1 cellular context compared by ENCODE assay signal in the genomic region with DNA sequence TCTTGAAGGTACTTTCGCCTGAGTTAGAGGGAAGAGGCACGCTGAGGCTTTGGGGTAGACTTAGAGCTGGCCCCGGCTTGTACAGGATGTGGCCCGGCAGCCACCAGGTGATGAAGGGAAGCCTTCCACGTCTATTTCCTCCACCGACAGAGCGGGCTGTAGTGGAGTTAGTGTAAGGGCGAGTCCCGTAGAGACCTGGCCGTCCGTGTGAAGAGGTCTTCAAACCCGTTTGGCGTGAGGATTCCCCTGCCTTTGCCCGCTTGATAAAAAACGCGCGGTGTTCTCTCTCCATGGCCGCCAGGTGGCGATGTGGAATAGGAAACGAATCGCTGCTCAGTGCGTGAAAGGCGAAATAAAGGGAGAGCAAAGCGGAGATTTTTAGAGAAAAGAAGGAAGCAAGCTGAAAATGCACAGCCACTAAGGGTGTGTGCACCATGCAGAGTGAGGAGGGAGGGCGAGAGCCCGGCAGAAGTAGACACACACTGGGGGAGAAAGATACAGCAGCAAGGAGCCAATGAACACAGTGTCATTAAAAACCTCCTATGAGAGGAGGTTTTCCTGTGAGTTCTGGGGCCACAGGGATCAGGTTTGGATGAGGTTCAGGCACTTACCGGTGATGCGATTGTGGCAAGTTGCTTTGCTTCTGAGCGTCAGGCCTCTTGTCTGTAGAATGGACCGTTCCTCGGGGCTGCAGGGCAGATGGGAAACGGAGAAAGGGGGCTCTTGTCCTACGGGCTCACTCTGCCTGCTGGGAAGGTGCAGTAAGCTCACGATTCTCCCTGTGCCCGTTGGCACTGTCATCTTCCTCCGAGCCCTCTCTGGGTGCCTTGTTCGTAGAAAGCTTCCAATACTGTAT.
A peak's percentile ranks its signal among the peaks of the same experiment; 100 is the strongest.
TF ChIP-seq lines count a peak whose summit lies in the region.

No MANE protein-coding gene starts in this region.

TF ChIP-seq in HEK293, 187 proteins besides CTCF, POLR2A, EP300 and RAD21 (continued from another document and continues in another):
- TF ChIP-seq ZBTB17 (tag by site-specific recombination; IDR thresholded peaks at IDR 0.05) (peak; percentile 58), ZNF677 (tag by site-specific recombination; IDR thresholded peaks at IDR 0.05) (no peak), ZNF76 (tag by site-specific recombination; IDR thresholded peaks at IDR 0.05; ENCODE audit: borderline replicate concordance, low read depth) (no peak; the same call in 1 of the 2 replicates), SP3 (tag by site-specific recombination; IDR thresholded peaks at IDR 0.05) (peak; percentile 30), YY1 (tag by site-specific recombination; IDR thresholded peaks at IDR 0.05) (no peak), ZNF704 (tag by site-specific recombination; IDR thresholded peaks at IDR 0.05) (no peak), ZBTB1 (tag by site-specific recombination; IDR thresholded peaks at IDR 0.05) (no peak), ZNF837 (tag by site-specific recombination; IDR thresholded peaks at IDR 0.05) (no peak), ZNF10 (tag by site-specific recombination; IDR thresholded peaks at IDR 0.05) (no peak), TCF7L2 (IDR thresholded peaks at IDR 0.05; ENCODE audit: borderline replicate concordance, low read depth, low read length) (no peak), KLF1 (tag by site-specific recombination; IDR thresholded peaks at IDR 0.05) (no peak), ZNF544 (tag by site-specific recombination; IDR thresholded peaks at IDR 0.05) (no peak), ZBTB8A (tag by site-specific recombination; IDR thresholded peaks at IDR 0.05) (peak; percentile 45), ZNF777 (tag by site-specific recombination; IDR thresholded peaks at IDR 0.05; ENCODE audit: borderline replicate concordance) (no peak), ZNF350 (tag by site-specific recombination; IDR thresholded peaks at IDR 0.05) (no peak), ZBTB20 (tag by site-specific recombination; IDR thresholded peaks at IDR 0.05) (no peak), TRIM28 (IDR thresholded peaks at IDR 0.05; ENCODE audit: borderline replicate concordance, low read length) (peak; percentile 31; the same call in 1 of the 2 replicates), ZBTB44 (tag by site-specific recombination; IDR thresholded peaks at IDR 0.05) (no peak), ZNF747 (tag by site-specific recombination; IDR thresholded peaks at IDR 0.05) (no peak), ZBTB21 (tag by site-specific recombination; IDR thresholded peaks at IDR 0.05) (no peak), ZNF2 (tag by site-specific recombination; IDR thresholded peaks at IDR 0.05) (peak; percentile 96), ZNF558 (tag by site-specific recombination; IDR thresholded peaks at IDR 0.05) (no peak), ZNF560 (tag by site-specific recombination; IDR thresholded peaks at IDR 0.05; ENCODE audit: borderline replicate concordance) (no peak), ZNF423 (tag by site-specific recombination; IDR thresholded peaks at IDR 0.05) (no peak), PRDM6 (tag by site-specific recombination; IDR thresholded peaks at IDR 0.05) (no peak)
- TF ChIP-seq, protein P1, sequence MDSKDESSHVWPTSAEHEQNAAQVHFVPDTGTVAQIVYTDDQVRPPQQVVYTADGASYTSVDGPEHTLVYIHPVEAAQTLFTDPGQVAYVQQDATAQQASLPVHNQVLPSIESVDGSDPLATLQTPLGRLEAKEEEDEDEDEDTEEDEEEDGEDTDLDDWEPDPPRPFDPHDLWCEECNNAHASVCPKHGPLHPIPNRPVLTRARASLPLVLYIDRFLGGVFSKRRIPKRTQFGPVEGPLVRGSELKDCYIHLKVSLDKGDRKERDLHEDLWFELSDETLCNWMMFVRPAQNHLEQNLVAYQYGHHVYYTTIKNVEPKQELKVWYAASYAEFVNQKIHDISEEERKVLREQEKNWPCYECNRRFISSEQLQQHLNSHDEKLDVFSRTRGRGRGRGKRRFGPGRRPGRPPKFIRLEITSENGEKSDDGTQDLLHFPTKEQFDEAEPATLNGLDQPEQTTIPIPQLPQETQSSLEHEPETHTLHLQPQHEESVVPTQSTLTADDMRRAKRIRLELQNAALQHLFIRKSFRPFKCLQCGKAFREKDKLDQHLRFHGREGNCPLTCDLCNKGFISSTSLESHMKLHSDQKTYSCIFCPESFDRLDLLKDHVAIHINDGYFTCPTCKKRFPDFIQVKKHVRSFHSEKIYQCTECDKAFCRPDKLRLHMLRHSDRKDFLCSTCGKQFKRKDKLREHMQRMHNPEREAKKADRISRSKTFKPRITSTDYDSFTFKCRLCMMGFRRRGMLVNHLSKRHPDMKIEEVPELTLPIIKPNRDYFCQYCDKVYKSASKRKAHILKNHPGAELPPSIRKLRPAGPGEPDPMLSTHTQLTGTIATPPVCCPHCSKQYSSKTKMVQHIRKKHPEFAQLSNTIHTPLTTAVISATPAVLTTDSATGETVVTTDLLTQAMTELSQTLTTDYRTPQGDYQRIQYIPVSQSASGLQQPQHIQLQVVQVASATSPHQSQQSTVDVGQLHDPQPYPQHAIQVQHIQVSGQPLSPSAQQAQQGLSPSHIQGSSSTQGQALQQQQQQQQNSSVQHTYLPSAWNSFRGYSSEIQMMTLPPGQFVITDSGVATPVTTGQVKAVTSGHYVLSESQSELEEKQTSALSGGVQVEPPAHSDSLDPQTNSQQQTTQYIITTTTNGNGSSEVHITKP (tag by site-specific recombination; IDR thresholded peaks at IDR 0.05) = peak; percentile 62
- TF ChIP-seq, protein P2, sequence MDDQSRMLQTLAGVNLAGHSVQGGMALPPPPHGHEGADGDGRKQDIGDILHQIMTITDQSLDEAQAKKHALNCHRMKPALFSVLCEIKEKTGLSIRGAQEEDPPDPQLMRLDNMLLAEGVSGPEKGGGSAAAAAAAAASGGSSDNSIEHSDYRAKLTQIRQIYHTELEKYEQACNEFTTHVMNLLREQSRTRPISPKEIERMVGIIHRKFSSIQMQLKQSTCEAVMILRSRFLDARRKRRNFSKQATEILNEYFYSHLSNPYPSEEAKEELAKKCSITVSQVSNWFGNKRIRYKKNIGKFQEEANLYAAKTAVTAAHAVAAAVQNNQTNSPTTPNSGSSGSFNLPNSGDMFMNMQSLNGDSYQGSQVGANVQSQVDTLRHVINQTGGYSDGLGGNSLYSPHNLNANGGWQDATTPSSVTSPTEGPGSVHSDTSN (CRISPR knock-in tag; IDR thresholded peaks at IDR 0.05) = no peak
- TF ChIP-seq, protein P3, sequence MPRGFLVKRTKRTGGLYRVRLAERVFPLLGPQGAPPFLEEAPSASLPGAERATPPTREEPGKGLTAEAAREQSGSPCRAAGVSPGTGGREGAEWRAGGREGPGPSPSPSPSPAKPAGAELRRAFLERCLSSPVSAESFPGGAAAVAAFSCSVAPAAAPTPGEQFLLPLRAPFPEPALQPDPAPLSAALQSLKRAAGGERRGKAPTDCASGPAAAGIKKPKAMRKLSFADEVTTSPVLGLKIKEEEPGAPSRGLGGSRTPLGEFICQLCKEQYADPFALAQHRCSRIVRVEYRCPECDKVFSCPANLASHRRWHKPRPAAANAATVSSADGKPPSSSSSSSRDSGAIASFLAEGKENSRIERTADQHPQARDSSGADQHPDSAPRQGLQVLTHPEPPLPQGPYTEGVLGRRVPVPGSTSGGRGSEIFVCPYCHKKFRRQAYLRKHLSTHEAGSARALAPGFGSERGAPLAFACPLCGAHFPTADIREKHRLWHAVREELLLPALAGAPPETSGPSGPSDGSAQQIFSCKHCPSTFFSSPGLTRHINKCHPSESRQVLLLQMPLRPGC (tag by site-specific recombination; IDR thresholded peaks at IDR 0.05) = no peak
- TF ChIP-seq, protein P4, sequence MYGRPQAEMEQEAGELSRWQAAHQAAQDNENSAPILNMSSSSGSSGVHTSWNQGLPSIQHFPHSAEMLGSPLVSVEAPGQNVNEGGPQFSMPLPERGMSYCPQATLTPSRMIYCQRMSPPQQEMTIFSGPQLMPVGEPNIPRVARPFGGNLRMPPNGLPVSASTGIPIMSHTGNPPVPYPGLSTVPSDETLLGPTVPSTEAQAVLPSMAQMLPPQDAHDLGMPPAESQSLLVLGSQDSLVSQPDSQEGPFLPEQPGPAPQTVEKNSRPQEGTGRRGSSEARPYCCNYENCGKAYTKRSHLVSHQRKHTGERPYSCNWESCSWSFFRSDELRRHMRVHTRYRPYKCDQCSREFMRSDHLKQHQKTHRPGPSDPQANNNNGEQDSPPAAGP (tag by site-specific recombination; IDR thresholded peaks at IDR 0.05) = 0 out of 2 replicates have a peak, but pooled peaks have one; percentile 40
- TF ChIP-seq, protein P5, sequence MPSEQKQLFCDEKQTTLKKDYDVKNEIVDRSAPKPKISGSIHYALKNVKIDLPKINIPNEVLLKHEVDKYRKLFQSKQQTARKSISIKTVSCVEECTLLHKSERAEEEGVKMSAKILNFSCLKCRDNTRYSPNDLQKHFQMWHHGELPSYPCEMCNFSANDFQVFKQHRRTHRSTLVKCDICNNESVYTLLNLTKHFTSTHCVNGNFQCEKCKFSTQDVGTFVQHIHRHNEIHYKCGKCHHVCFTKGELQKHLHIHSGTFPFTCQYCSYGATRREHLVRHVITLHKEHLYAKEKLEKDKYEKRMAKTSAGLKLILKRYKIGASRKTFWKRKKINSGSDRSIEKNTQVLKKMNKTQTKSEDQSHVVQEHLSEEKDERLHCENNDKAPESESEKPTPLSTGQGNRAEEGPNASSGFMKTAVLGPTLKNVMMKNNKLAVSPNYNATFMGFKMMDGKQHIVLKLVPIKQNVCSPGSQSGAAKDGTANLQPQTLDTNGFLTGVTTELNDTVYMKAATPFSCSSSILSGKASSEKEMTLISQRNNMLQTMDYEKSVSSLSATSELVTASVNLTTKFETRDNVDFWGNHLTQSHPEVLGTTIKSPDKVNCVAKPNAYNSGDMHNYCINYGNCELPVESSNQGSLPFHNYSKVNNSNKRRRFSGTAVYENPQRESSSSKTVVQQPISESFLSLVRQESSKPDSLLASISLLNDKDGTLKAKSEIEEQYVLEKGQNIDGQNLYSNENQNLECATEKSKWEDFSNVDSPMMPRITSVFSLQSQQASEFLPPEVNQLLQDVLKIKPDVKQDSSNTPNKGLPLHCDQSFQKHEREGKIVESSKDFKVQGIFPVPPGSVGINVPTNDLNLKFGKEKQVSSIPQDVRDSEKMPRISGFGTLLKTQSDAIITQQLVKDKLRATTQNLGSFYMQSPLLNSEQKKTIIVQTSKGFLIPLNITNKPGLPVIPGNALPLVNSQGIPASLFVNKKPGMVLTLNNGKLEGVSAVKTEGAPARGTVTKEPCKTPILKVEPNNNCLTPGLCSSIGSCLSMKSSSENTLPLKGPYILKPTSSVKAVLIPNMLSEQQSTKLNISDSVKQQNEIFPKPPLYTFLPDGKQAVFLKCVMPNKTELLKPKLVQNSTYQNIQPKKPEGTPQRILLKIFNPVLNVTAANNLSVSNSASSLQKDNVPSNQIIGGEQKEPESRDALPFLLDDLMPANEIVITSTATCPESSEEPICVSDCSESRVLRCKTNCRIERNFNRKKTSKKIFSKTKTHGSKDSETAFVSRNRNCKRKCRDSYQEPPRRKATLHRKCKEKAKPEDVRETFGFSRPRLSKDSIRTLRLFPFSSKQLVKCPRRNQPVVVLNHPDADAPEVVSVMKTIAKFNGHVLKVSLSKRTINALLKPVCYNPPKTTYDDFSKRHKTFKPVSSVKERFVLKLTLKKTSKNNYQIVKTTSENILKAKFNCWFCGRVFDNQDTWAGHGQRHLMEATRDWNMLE (tag by site-specific recombination; conservative IDR thresholded peaks at IDR 0.05; ENCODE audit: low read depth) = no peak
- TF ChIP-seq, protein P6, sequence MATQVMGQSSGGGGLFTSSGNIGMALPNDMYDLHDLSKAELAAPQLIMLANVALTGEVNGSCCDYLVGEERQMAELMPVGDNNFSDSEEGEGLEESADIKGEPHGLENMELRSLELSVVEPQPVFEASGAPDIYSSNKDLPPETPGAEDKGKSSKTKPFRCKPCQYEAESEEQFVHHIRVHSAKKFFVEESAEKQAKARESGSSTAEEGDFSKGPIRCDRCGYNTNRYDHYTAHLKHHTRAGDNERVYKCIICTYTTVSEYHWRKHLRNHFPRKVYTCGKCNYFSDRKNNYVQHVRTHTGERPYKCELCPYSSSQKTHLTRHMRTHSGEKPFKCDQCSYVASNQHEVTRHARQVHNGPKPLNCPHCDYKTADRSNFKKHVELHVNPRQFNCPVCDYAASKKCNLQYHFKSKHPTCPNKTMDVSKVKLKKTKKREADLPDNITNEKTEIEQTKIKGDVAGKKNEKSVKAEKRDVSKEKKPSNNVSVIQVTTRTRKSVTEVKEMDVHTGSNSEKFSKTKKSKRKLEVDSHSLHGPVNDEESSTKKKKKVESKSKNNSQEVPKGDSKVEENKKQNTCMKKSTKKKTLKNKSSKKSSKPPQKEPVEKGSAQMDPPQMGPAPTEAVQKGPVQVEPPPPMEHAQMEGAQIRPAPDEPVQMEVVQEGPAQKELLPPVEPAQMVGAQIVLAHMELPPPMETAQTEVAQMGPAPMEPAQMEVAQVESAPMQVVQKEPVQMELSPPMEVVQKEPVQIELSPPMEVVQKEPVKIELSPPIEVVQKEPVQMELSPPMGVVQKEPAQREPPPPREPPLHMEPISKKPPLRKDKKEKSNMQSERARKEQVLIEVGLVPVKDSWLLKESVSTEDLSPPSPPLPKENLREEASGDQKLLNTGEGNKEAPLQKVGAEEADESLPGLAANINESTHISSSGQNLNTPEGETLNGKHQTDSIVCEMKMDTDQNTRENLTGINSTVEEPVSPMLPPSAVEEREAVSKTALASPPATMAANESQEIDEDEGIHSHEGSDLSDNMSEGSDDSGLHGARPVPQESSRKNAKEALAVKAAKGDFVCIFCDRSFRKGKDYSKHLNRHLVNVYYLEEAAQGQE (tag by site-specific recombination; IDR thresholded peaks at IDR 0.05) = no peak
